In the genomic region with DNA sequence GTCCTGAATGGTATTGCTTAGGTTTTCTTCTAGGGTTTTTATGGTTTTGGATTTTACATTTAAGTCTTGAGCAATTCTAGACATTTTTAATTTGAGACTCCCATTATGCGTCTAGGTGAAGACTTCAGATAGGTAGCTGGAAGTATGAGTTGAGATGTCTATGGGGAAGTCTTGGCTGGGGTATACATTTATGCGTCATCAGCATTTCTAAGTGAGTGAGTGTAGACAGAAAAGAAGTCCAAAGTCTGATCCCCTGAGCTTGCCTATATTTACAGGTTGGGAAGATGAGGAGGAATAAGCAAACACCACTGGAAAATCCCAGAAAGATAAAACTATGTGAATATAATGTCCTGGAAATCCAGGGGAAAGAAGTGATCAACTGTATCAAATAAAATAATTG, we compare ENCODE assay signal across 5 cellular contexts.
A peak's percentile ranks its signal among the peaks of the same experiment; 100 is the strongest.
TF ChIP-seq lines count a peak whose summit lies in the region.

No MANE protein-coding gene starts in this region.

TF ChIP-seq in A549, 52 proteins besides CTCF, POLR2A, EP300 and RAD21:
- TF ChIP-seq MAFK (IDR thresholded peaks at IDR 0.05; ENCODE audit: partially characterized antibody) (peak; percentile 96), BHLHE40 (IDR thresholded peaks at IDR 0.05; ENCODE audit: low read depth, low read length) (no peak)

TF ChIP-seq in IMR-90, 13 proteins besides CTCF, POLR2A, EP300 and RAD21:
- TF ChIP-seq NFE2L2 (IDR thresholded peaks at IDR 0.05; ENCODE audit: low read depth, low read length) = no peak
- no peak for TF ChIP-seq SMC3 (IDR thresholded peaks at IDR 0.05; ENCODE audit: low read depth, low read length)
- TF ChIP-seq, protein P1, sequence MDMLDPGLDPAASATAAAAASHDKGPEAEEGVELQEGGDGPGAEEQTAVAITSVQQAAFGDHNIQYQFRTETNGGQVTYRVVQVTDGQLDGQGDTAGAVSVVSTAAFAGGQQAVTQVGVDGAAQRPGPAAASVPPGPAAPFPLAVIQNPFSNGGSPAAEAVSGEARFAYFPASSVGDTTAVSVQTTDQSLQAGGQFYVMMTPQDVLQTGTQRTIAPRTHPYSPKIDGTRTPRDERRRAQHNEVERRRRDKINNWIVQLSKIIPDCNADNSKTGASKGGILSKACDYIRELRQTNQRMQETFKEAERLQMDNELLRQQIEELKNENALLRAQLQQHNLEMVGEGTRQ (IDR thresholded peaks at IDR 0.05; ENCODE audit: low read depth, low read length) = no peak
- TF ChIP-seq CEBPB (IDR thresholded peaks at IDR 0.05; ENCODE audit: low read depth, low read length) = no peak
- peak; percentile 43; the same call in 1 of the 2 replicates for TF ChIP-seq MAFK (IDR thresholded peaks at IDR 0.05; ENCODE audit: low read depth, low read length)
- no peak for TF ChIP-seq MXI1 (IDR thresholded peaks at IDR 0.05; ENCODE audit: borderline replicate concordance, low read depth, low read length)
- TF ChIP-seq RFX5 (IDR thresholded peaks at IDR 0.05; ENCODE audit: low read depth, low read length) = no peak
- TF ChIP-seq RCOR1 (IDR thresholded peaks at IDR 0.05; ENCODE audit: insufficient replicate concordance, low read length) = no peak
- TF ChIP-seq FOS (IDR thresholded peaks at IDR 0.05; ENCODE audit: low read depth, low read length) = no peak

TF ChIP-seq in endothelial cell of umbilical vein, 7 proteins besides CTCF, POLR2A, EP300 and RAD21:
- TF ChIP-seq FOS (IDR thresholded peaks at IDR 0.05; ENCODE audit: borderline replicate concordance, insufficient read depth, low read length) = no peak
- no peak for TF ChIP-seq EZH2 (IDR thresholded peaks at IDR 0.05; ENCODE audit: borderline replicate concordance, low read depth, low read length, severe bottlenecking)
- no peak for TF ChIP-seq GATA2 (IDR thresholded peaks at IDR 0.05; ENCODE audit: insufficient read depth, insufficient read length, low read depth, low read length)
- TF ChIP-seq, protein P2, sequence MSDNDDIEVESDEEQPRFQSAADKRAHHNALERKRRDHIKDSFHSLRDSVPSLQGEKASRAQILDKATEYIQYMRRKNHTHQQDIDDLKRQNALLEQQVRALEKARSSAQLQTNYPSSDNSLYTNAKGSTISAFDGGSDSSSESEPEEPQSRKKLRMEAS (IDR thresholded peaks at IDR 0.05; ENCODE audit: insufficient read depth, insufficient read length) = no peak
- no peak for TF ChIP-seq JUN (IDR thresholded peaks at IDR 0.05; ENCODE audit: borderline replicate concordance, insufficient read depth, insufficient read length, low read depth)
- no peak for TF ChIP-seq POLR2AphosphoS5 (IDR thresholded peaks at IDR 0.05; ENCODE audit: insufficient read depth, low read depth, low read length)
- no peak for TF ChIP-seq MYC (IDR thresholded peaks at IDR 0.05; ENCODE audit: low read depth, low read length)

TF ChIP-seq in WTC11, 78 proteins besides CTCF, POLR2A, EP300 and RAD21:
- no peak for TF ChIP-seq ZBTB21 (CRISPR knock-in tag; IDR thresholded peaks at IDR 0.05; ENCODE audit: borderline replicate concordance)
- TF ChIP-seq, protein P3, sequence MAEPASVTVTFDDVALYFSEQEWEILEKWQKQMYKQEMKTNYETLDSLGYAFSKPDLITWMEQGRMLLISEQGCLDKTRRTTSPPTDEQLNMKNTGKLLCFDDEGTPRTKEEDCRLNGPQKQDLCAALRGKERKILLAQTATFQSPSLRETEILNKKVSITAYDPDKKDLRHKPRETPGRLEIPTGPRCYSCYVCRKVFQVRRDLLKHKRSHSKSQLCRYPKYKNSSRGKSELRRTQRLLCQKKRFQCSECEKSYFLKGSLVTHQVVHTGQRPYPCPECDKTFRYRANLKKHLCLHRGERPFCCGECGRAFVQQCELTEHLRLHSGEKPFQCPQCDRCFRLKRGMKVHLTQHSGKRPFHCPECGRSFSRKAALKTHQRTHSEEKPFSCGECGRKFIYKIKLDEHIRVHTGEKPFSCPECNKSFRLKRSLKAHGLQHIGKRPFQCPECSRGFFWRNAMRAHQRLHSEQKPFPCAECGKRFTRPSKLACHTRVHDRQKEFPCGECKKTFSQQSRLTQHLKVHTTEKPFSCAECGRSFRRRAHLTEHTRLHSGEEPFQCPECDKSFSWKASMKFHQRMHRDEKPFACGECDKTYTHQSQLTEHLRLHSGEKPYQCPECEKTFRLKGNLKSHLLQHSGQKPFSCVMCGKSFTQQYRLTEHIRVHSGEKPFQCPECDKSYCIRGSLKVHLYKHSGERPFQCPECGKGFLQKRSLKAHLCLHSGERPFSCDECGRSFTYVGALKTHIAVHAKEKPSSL (CRISPR knock-in tag; conservative IDR thresholded peaks at IDR 0.05) = no peak
- no peak for TF ChIP-seq ETV6 (CRISPR knock-in tag; IDR thresholded peaks at IDR 0.05)
- no peak for TF ChIP-seq NR1H2 (CRISPR knock-in tag; IDR thresholded peaks at IDR 0.05)
- TF ChIP-seq, protein P4, sequence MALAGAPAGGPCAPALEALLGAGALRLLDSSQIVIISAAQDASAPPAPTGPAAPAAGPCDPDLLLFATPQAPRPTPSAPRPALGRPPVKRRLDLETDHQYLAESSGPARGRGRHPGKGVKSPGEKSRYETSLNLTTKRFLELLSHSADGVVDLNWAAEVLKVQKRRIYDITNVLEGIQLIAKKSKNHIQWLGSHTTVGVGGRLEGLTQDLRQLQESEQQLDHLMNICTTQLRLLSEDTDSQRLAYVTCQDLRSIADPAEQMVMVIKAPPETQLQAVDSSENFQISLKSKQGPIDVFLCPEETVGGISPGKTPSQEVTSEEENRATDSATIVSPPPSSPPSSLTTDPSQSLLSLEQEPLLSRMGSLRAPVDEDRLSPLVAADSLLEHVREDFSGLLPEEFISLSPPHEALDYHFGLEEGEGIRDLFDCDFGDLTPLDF (CRISPR knock-in tag; IDR thresholded peaks at IDR 0.05) = no peak

TF ChIP-seq in GM12891, 5 proteins besides CTCF, POLR2A, EP300 and RAD21:
- no peak for TF ChIP-seq SPI1 (IDR thresholded peaks at IDR 0.05; ENCODE audit: low read depth, low read length)
- no peak for TF ChIP-seq PAX5 (IDR thresholded peaks at IDR 0.05; ENCODE audit: insufficient read depth, low read length, severe bottlenecking)
- TF ChIP-seq POU2F2 (IDR thresholded peaks at IDR 0.05; ENCODE audit: low read depth, low read length) = no peak
- TF ChIP-seq TAF1 (IDR thresholded peaks at IDR 0.05; ENCODE audit: low read depth, low read length) = no peak
- TF ChIP-seq POLR2AphosphoS5 (IDR thresholded peaks at IDR 0.05; ENCODE audit: low read depth, low read length) = no peak
